Comparison of ENCODE assay signal across 1 cellular context in the genomic region with DNA sequence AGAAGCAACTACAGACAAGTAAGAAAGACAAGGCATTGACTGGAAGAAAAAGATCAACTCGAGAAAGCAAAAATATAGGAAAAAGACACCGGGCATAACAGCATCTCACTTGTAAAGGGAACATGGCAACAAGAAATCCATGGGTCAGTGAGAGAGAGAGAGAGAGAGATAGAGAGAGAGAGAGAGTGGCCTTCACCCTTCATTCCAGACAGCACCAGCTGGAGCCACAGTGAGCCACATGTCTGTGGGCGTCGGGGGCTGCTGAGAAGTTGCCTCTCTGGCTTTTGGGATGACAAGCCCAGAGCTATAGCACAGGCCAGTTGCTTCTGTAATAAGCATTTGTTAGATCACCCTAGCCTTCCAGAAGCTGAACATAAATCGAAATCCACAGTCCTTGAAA.
A peak's percentile ranks its signal among the peaks of the same experiment; 100 is the strongest.
TF ChIP-seq lines count a peak whose summit lies in the region.

No MANE protein-coding gene starts in this region.

TF ChIP-seq in HEK293, 187 proteins besides CTCF, POLR2A, EP300 and RAD21 (continued from another document):
- TF ChIP-seq, protein P1, sequence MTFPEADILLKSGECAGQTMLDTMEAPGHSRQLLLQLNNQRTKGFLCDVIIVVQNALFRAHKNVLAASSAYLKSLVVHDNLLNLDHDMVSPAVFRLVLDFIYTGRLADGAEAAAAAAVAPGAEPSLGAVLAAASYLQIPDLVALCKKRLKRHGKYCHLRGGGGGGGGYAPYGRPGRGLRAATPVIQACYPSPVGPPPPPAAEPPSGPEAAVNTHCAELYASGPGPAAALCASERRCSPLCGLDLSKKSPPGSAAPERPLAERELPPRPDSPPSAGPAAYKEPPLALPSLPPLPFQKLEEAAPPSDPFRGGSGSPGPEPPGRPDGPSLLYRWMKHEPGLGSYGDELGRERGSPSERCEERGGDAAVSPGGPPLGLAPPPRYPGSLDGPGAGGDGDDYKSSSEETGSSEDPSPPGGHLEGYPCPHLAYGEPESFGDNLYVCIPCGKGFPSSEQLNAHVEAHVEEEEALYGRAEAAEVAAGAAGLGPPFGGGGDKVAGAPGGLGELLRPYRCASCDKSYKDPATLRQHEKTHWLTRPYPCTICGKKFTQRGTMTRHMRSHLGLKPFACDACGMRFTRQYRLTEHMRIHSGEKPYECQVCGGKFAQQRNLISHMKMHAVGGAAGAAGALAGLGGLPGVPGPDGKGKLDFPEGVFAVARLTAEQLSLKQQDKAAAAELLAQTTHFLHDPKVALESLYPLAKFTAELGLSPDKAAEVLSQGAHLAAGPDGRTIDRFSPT (tag by site-specific recombination; IDR thresholded peaks at IDR 0.05): no peak
- TF ChIP-seq, protein P2, sequence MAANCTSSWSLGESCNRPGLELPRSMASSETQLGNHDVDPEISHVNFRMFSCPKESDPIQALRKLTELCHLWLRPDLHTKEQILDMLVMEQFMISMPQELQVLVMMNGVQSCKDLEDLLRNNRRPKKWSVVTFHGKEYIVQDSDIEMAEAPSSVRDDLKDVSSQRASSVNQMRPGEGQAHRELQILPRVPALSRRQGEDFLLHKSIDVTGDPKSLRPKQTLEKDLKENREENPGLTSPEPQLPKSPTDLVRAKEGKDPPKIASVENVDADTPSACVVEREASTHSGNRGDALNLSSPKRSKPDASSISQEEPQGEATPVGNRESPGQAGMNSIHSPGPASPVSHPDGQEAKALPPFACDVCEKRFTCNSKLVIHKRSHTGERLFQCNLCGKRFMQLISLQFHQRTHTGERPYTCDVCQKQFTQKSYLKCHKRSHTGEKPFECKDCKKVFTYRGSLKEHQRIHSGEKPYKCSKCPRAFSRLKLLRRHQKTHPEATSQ (tag by site-specific recombination; IDR thresholded peaks at IDR 0.05): no peak
- peak; percentile 36 for TF ChIP-seq EGR2 (tag by site-specific recombination; IDR thresholded peaks at IDR 0.05; ENCODE audit: low read depth)
- TF ChIP-seq, protein P3, sequence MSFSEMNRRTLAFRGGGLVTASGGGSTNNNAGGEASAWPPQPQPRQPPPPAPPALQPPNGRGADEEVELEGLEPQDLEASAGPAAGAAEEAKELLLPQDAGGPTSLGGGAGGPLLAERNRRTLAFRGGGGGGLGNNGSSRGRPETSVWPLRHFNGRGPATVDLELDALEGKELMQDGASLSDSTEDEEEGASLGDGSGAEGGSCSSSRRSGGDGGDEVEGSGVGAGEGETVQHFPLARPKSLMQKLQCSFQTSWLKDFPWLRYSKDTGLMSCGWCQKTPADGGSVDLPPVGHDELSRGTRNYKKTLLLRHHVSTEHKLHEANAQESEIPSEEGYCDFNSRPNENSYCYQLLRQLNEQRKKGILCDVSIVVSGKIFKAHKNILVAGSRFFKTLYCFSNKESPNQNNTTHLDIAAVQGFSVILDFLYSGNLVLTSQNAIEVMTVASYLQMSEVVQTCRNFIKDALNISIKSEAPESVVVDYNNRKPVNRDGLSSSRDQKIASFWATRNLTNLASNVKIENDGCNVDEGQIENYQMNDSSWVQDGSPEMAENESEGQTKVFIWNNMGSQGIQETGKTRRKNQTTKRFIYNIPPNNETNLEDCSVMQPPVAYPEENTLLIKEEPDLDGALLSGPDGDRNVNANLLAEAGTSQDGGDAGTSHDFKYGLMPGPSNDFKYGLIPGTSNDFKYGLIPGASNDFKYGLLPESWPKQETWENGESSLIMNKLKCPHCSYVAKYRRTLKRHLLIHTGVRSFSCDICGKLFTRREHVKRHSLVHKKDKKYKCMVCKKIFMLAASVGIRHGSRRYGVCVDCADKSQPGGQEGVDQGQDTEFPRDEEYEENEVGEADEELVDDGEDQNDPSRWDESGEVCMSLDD (tag by site-specific recombination; IDR thresholded peaks at IDR 0.05): no peak
- peak; percentile 59 for TF ChIP-seq ZNF596 (tag by site-specific recombination; IDR thresholded peaks at IDR 0.05)
- TF ChIP-seq ZNF571 (tag by site-specific recombination; IDR thresholded peaks at IDR 0.05): no peak
- no peak for TF ChIP-seq ZNF585B (tag by site-specific recombination; IDR thresholded peaks at IDR 0.05)
- TF ChIP-seq SP2 (tag by site-specific recombination; IDR thresholded peaks at IDR 0.05): no peak
- TF ChIP-seq KLF9 (tag by site-specific recombination; IDR thresholded peaks at IDR 0.05; ENCODE audit: low read depth): no peak
- TF ChIP-seq OVOL3 (tag by site-specific recombination; IDR thresholded peaks at IDR 0.05): no peak
- TF ChIP-seq ZNF768 (tag by site-specific recombination; IDR thresholded peaks at IDR 0.05): no peak
- TF ChIP-seq ZNF248 (tag by site-specific recombination; IDR thresholded peaks at IDR 0.05): no peak
- no peak for TF ChIP-seq HOXD13 (CRISPR knock-in tag; IDR thresholded peaks at IDR 0.05; ENCODE audit: borderline replicate concordance)
- TF ChIP-seq ZNF654 (tag by site-specific recombination; IDR thresholded peaks at IDR 0.05; ENCODE audit: low read depth): no peak
- no peak for TF ChIP-seq GFI1B (tag by site-specific recombination; IDR thresholded peaks at IDR 0.05)
- no peak for TF ChIP-seq ZNF37A (tag by site-specific recombination; IDR thresholded peaks at IDR 0.05)
